In genomic region chr3:134949150-134949549, GRCh38 we compare ENCODE assay signal across 1 cellular context.
TF ChIP-seq lines count a peak whose summit lies in the region.

No MANE protein-coding gene starts in this region.

TF ChIP-seq in HepG2, 621 proteins besides CTCF, POLR2A, EP300 and RAD21:
- TF ChIP-seq ZNF362 (CRISPR knock-in tag; IDR thresholded peaks at IDR 0.05; ENCODE audit: borderline replicate concordance) (no peak), CREB1 (IDR thresholded peaks at IDR 0.05) (peak; percentile 94), CREB1 (CRISPR knock-in tag; IDR thresholded peaks at IDR 0.05) (no peak), ATF7 (IDR thresholded peaks at IDR 0.05) (peak; percentile 94), ATF7 (CRISPR knock-in tag; IDR thresholded peaks at IDR 0.05) (no peak)
